In the genomic region with DNA sequence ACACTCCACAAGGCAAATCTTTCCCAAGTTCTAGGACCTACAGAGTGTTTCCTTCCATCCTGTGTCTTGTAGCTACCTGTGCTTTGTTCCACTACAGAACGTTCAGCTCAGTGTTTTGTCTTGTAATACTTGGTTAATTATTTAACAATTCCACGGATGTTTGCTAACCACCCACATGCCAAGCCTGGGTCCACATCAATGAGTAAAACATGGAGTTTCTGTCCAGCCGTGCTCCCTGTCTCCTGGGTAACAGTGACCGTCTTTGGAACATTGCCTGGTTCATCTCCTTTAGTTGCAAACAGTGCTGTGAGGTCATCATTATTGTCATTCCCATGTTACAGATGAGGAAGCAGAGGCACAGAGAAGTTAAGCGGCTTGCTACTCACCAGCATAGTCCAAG, we compare ENCODE assay signal across 2 cellular contexts.
TF ChIP-seq lines count a peak whose summit lies in the region.

No MANE protein-coding gene starts in this region.

TF ChIP-seq in A549, 52 proteins besides CTCF, POLR2A, EP300 and RAD21:
- TF ChIP-seq BHLHE40 (IDR thresholded peaks at IDR 0.05; ENCODE audit: low read depth, low read length) (no peak), HDAC2 (IDR thresholded peaks at IDR 0.05) (no peak), HEYL (CRISPR knock-in tag; IDR thresholded peaks at IDR 0.05) (no peak), TP53 (CRISPR knock-in tag; IDR thresholded peaks at IDR 0.05) (no peak), NFE2L2 (conservative IDR thresholded peaks at IDR 0.05; ENCODE audit: low read length) (no peak), KDM5A (IDR thresholded peaks at IDR 0.05) (no peak), RNF2 (IDR thresholded peaks at IDR 0.05; ENCODE audit: borderline replicate concordance, low read depth) (no peak), HOXA7 (CRISPR knock-in tag; IDR thresholded peaks at IDR 0.05) (no peak), POLR2AphosphoS2 (conservative IDR thresholded peaks at IDR 0.05; ENCODE audit: low read length) (no peak), RCOR1 (IDR thresholded peaks at IDR 0.05; ENCODE audit: low read depth, low read length) (no peak), ESRRA (IDR thresholded peaks at IDR 0.05; ENCODE audit: borderline replicate concordance, low read length) (no peak), PHF8 (IDR thresholded peaks at IDR 0.05; ENCODE audit: borderline replicate concordance, low read depth) (no peak), FOSL2 (IDR thresholded peaks at IDR 0.05) (no peak), FOSL2 (CRISPR knock-in tag; IDR thresholded peaks at IDR 0.05) (no peak)
- TF ChIP-seq, protein P1, sequence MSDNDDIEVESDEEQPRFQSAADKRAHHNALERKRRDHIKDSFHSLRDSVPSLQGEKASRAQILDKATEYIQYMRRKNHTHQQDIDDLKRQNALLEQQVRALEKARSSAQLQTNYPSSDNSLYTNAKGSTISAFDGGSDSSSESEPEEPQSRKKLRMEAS (IDR thresholded peaks at IDR 0.05), result no peak
- TF ChIP-seq, protein P2, sequence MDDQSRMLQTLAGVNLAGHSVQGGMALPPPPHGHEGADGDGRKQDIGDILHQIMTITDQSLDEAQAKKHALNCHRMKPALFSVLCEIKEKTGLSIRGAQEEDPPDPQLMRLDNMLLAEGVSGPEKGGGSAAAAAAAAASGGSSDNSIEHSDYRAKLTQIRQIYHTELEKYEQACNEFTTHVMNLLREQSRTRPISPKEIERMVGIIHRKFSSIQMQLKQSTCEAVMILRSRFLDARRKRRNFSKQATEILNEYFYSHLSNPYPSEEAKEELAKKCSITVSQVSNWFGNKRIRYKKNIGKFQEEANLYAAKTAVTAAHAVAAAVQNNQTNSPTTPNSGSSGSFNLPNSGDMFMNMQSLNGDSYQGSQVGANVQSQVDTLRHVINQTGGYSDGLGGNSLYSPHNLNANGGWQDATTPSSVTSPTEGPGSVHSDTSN (IDR thresholded peaks at IDR 0.05), result no peak
- TF ChIP-seq, protein P3, sequence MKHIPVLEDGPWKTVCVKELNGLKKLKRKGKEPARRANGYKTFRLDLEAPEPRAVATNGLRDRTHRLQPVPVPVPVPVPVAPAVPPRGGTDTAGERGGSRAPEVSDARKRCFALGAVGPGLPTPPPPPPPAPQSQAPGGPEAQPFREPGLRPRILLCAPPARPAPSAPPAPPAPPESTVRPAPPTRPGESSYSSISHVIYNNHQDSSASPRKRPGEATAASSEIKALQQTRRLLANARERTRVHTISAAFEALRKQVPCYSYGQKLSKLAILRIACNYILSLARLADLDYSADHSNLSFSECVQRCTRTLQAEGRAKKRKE (CRISPR knock-in tag; IDR thresholded peaks at IDR 0.05; ENCODE audit: low read depth), result no peak
- TF ChIP-seq, protein P4, sequence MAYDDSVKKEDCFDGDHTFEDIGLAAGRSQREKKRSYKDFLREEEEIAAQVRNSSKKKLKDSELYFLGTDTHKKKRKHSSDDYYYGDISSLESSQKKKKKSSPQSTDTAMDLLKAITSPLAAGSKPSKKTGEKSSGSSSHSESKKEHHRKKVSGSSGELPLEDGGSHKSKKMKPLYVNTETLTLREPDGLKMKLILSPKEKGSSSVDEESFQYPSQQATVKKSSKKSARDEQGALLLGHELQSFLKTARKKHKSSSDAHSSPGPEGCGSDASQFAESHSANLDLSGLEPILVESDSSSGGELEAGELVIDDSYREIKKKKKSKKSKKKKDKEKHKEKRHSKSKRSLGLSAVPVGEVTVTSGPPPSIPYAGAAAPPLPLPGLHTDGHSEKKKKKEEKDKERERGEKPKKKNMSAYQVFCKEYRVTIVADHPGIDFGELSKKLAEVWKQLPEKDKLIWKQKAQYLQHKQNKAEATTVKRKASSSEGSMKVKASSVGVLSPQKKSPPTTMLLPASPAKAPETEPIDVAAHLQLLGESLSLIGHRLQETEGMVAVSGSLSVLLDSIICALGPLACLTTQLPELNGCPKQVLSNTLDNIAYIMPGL (CRISPR knock-in tag; IDR thresholded peaks at IDR 0.05; ENCODE audit: borderline replicate concordance), result no peak

TF ChIP-seq in HepG2, 621 proteins besides CTCF, POLR2A, EP300 and RAD21 (continues in another document):
- peak; percentile 90 for TF ChIP-seq ZNF263 (CRISPR knock-in tag; IDR thresholded peaks at IDR 0.05)
- TF ChIP-seq, protein P5, sequence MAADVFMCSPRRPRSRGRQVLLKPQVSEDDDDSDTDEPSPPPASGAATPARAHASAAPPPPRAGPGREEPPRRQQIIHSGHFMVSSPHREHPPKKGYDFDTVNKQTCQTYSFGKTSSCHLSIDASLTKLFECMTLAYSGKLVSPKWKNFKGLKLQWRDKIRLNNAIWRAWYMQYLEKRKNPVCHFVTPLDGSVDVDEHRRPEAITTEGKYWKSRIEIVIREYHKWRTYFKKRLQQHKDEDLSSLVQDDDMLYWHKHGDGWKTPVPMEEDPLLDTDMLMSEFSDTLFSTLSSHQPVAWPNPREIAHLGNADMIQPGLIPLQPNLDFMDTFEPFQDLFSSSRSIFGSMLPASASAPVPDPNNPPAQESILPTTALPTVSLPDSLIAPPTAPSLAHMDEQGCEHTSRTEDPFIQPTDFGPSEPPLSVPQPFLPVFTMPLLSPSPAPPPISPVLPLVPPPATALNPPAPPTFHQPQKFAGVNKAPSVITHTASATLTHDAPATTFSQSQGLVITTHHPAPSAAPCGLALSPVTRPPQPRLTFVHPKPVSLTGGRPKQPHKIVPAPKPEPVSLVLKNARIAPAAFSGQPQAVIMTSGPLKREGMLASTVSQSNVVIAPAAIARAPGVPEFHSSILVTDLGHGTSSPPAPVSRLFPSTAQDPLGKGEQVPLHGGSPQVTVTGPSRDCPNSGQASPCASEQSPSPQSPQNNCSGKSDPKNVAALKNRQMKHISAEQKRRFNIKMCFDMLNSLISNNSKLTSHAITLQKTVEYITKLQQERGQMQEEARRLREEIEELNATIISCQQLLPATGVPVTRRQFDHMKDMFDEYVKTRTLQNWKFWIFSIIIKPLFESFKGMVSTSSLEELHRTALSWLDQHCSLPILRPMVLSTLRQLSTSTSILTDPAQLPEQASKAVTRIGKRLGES (CRISPR knock-in tag; IDR thresholded peaks at IDR 0.05; ENCODE audit: borderline replicate concordance), result no peak
- no peak for TF ChIP-seq ZNF766 (CRISPR knock-in tag; IDR thresholded peaks at IDR 0.05; ENCODE audit: borderline replicate concordance)
- peak; percentile 85 for TF ChIP-seq ZBTB21 (CRISPR knock-in tag; IDR thresholded peaks at IDR 0.05)
- 0 out of 2 replicates have a peak, but pooled peaks have one; percentile 22 for TF ChIP-seq ZFP41 (CRISPR knock-in tag; IDR thresholded peaks at IDR 0.05; ENCODE audit: borderline replicate concordance)
- no peak for TF ChIP-seq ZNF776 (CRISPR knock-in tag; IDR thresholded peaks at IDR 0.05)
- TF ChIP-seq RXRA (CRISPR knock-in tag; IDR thresholded peaks at IDR 0.05), result no peak
- no peak for TF ChIP-seq MYC (CRISPR knock-in tag; IDR thresholded peaks at IDR 0.05; ENCODE audit: borderline replicate concordance)
- TF ChIP-seq, protein P6, sequence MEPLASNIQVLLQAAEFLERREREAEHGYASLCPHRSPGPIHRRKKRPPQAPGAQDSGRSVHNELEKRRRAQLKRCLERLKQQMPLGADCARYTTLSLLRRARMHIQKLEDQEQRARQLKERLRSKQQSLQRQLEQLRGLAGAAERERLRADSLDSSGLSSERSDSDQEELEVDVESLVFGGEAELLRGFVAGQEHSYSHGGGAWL (CRISPR knock-in tag; IDR thresholded peaks at IDR 0.05), result no peak
- peak; percentile 46; the same call in 1 of the 2 replicates for TF ChIP-seq ZNF644 (CRISPR knock-in tag; IDR thresholded peaks at IDR 0.05; ENCODE audit: low read depth)
- TF ChIP-seq, protein P7, sequence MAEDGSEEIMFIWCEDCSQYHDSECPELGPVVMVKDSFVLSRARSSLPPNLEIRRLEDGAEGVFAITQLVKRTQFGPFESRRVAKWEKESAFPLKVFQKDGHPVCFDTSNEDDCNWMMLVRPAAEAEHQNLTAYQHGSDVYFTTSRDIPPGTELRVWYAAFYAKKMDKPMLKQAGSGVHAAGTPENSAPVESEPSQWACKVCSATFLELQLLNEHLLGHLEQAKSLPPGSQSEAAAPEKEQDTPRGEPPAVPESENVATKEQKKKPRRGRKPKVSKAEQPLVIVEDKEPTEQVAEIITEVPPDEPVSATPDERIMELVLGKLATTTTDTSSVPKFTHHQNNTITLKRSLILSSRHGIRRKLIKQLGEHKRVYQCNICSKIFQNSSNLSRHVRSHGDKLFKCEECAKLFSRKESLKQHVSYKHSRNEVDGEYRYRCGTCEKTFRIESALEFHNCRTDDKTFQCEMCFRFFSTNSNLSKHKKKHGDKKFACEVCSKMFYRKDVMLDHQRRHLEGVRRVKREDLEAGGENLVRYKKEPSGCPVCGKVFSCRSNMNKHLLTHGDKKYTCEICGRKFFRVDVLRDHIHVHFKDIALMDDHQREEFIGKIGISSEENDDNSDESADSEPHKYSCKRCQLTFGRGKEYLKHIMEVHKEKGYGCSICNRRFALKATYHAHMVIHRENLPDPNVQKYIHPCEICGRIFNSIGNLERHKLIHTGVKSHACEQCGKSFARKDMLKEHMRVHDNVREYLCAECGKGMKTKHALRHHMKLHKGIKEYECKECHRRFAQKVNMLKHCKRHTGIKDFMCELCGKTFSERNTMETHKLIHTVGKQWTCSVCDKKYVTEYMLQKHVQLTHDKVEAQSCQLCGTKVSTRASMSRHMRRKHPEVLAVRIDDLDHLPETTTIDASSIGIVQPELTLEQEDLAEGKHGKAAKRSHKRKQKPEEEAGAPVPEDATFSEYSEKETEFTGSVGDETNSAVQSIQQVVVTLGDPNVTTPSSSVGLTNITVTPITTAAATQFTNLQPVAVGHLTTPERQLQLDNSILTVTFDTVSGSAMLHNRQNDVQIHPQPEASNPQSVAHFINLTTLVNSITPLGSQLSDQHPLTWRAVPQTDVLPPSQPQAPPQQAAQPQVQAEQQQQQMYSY (CRISPR knock-in tag; IDR thresholded peaks at IDR 0.05), result peak; percentile 57; the same call in 1 of the 2 replicates
- TF ChIP-seq, protein P8, sequence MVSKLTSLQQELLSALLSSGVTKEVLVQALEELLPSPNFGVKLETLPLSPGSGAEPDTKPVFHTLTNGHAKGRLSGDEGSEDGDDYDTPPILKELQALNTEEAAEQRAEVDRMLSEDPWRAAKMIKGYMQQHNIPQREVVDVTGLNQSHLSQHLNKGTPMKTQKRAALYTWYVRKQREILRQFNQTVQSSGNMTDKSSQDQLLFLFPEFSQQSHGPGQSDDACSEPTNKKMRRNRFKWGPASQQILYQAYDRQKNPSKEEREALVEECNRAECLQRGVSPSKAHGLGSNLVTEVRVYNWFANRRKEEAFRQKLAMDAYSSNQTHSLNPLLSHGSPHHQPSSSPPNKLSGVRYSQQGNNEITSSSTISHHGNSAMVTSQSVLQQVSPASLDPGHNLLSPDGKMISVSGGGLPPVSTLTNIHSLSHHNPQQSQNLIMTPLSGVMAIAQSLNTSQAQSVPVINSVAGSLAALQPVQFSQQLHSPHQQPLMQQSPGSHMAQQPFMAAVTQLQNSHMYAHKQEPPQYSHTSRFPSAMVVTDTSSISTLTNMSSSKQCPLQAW (CRISPR knock-in tag; IDR thresholded peaks at IDR 0.05), result peak; percentile 74; the same call in 1 of the 2 replicates
- no peak for TF ChIP-seq ZNF264 (CRISPR knock-in tag; IDR thresholded peaks at IDR 0.05)
- TF ChIP-seq SAP130 (CRISPR knock-in tag; IDR thresholded peaks at IDR 0.05; ENCODE audit: low read depth), result peak; percentile 20; the same call in 1 of the 2 replicates
- TF ChIP-seq, protein P9, sequence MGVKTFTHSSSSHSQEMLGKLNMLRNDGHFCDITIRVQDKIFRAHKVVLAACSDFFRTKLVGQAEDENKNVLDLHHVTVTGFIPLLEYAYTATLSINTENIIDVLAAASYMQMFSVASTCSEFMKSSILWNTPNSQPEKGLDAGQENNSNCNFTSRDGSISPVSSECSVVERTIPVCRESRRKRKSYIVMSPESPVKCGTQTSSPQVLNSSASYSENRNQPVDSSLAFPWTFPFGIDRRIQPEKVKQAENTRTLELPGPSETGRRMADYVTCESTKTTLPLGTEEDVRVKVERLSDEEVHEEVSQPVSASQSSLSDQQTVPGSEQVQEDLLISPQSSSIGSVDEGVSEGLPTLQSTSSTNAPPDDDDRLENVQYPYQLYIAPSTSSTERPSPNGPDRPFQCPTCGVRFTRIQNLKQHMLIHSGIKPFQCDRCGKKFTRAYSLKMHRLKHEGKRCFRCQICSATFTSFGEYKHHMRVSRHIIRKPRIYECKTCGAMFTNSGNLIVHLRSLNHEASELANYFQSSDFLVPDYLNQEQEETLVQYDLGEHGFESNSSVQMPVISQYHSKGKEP (CRISPR knock-in tag; IDR thresholded peaks at IDR 0.05), result no peak
- TF ChIP-seq FOXA3 (CRISPR knock-in tag; IDR thresholded peaks at IDR 0.05), result peak; percentile 9; the same call in 1 of the 2 replicates
- TF ChIP-seq, protein P10, sequence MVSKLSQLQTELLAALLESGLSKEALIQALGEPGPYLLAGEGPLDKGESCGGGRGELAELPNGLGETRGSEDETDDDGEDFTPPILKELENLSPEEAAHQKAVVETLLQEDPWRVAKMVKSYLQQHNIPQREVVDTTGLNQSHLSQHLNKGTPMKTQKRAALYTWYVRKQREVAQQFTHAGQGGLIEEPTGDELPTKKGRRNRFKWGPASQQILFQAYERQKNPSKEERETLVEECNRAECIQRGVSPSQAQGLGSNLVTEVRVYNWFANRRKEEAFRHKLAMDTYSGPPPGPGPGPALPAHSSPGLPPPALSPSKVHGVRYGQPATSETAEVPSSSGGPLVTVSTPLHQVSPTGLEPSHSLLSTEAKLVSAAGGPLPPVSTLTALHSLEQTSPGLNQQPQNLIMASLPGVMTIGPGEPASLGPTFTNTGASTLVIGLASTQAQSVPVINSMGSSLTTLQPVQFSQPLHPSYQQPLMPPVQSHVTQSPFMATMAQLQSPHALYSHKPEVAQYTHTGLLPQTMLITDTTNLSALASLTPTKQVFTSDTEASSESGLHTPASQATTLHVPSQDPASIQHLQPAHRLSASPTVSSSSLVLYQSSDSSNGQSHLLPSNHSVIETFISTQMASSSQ (IDR thresholded peaks at IDR 0.05; ENCODE audit: low read depth), result peak; percentile 86
- TF ChIP-seq, protein P10 (CRISPR knock-in tag; IDR thresholded peaks at IDR 0.05; ENCODE audit: borderline replicate concordance), result peak; percentile 59
- no peak for TF ChIP-seq ZBTB20 (CRISPR knock-in tag; IDR thresholded peaks at IDR 0.05; ENCODE audit: borderline replicate concordance, low read depth)
- TF ChIP-seq MXI1 (IDR thresholded peaks at IDR 0.05; ENCODE audit: borderline replicate concordance, low read depth, low read length), result 0 out of 3 replicates have a peak, but pooled peaks have one; percentile 18
- TF ChIP-seq, protein P11, sequence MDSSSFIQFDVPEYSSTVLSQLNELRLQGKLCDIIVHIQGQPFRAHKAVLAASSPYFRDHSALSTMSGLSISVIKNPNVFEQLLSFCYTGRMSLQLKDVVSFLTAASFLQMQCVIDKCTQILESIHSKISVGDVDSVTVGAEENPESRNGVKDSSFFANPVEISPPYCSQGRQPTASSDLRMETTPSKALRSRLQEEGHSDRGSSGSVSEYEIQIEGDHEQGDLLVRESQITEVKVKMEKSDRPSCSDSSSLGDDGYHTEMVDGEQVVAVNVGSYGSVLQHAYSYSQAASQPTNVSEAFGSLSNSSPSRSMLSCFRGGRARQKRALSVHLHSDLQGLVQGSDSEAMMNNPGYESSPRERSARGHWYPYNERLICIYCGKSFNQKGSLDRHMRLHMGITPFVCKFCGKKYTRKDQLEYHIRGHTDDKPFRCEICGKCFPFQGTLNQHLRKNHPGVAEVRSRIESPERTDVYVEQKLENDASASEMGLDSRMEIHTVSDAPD (CRISPR knock-in tag; IDR thresholded peaks at IDR 0.05), result no peak
